Comparison of ENCODE assay signal across 19 cellular contexts in the genomic region with DNA sequence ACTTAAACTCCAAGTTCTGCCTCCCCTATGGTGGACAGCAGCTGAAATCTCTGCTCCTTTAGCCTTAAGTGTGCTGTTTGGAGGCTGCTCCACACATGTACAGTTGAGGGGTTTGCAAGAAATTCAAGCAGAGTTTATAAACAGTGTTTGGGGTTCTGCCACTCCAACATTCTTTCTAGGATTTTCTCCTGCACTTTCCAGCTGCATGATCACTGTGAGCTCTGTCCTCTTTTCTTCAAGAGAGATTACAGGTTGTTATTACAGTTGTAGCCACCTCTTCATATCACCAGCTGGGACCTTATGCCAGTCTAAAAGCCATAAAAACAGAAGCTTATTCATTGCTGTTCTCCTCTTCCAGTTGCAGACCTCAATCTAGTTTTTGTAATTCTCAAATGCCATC. TPM values are rescaled to one million over a fixed set of nuclear protein-coding genes. Genes with fewer than 3 reads are reported as not detected.
A peak's percentile ranks its signal among the peaks of the same experiment; 100 is the strongest.
DNase-seq lines count a peak whose midpoint lies in the region; FAIRE-seq and TF ChIP-seq lines count a peak whose summit lies in the region.
"Had no signal": no experiment of that assay in that cellular context is flagged by ENCODE, and none has a peak within 500 bp of the region (broad histone marks: within the 10 kb centered on the region; RNA-seq: fewer than 3 reads in every experiment).

No MANE protein-coding gene starts in this region.

- no peak for TF ChIP-seq CTCF in cardiac muscle cell (IDR thresholded peaks at IDR 0.05; ENCODE audit: low read depth, low read length)
- no peak for TF ChIP-seq CTCF in mesothelial cell of epicardium (IDR thresholded peaks at IDR 0.05; ENCODE audit: unreplicated experiment)

- peak overlapping the region; percentile 50 for H3K27ac Mint-ChIP-seq in activated T-cell treated with anti-CD3 and anti-CD28 coated beads, Interleukin-2, amount 50 U/mL, for 24 hours
- H3K27ac Mint-ChIP-seq in mesothelial cell of epicardium = peak overlapping the region; percentile 39
- H3K27ac Mint-ChIP-seq: B cell; CD8-positive, alpha-beta T cell had no signal

- H3K4me3 Mint-ChIP-seq in activated T-cell treated with anti-CD3 and anti-CD28 coated beads, Interleukin-2, amount 50 U/mL, for 24 hours = no peak overlapping the region
- H3K4me3 Mint-ChIP-seq in mesothelial cell of epicardium = no peak overlapping the region
- H3K4me3 Mint-ChIP-seq: B cell; CD8-positive, alpha-beta T cell had no signal

- H3K36me3 ChIP-seq in cardiac muscle cell = peaks cover 10% of the 10 kb centered on the region

- H3K36me3 Mint-ChIP-seq in activated T-cell treated with anti-CD3 and anti-CD28 coated beads, Interleukin-2, amount 50 U/mL, for 24 hours (ENCODE audit: low read depth) = peaks cover 88% of the 10 kb centered on the region
- H3K36me3 Mint-ChIP-seq in mesothelial cell of epicardium = peaks cover 8% of the 10 kb centered on the region

- H3K4me1 Mint-ChIP-seq in activated T-cell treated with anti-CD3 and anti-CD28 coated beads, Interleukin-2, amount 50 U/mL, for 24 hours (ENCODE audit: low read depth) = peaks cover 73% of the 10 kb centered on the region
- peaks cover 21% of the 10 kb centered on the region for H3K4me1 Mint-ChIP-seq in mesothelial cell of epicardium

- no peaks in the 10 kb centered on the region for H3K4me1 ChIP-seq in cardiac muscle cell (ENCODE audit: low read depth)

- no peak overlapping the region for H3K4me3 ChIP-seq in cardiac muscle cell
- H3K4me3 ChIP-seq: GM23248 had no signal

- no peaks in the 10 kb centered on the region for H3K9me3 Mint-ChIP-seq in activated T-cell treated with anti-CD3 and anti-CD28 coated beads, Interleukin-2, amount 50 U/mL, for 24 hours
- H3K9me3 Mint-ChIP-seq in mesothelial cell of epicardium = no peaks in the 10 kb centered on the region
- H3K9me3 Mint-ChIP-seq: CD8-positive, alpha-beta T cell had no signal

- FAIRE-seq in HTR-8/SVneo (lab: Jason Lieb, UNC) = peak; percentile 77
- FAIRE-seq: D721Med, GM12891 had no signal

- no peaks in the 10 kb centered on the region for H3K9me3 ChIP-seq in cardiac muscle cell (ENCODE audit: low read depth)

- H3K27me3 Mint-ChIP-seq in activated T-cell treated with anti-CD3 and anti-CD28 coated beads, Interleukin-2, amount 50 U/mL, for 24 hours = no peaks in the 10 kb centered on the region
- no peaks in the 10 kb centered on the region for H3K27me3 Mint-ChIP-seq in mesothelial cell of epicardium (ENCODE audit: low read depth)
- H3K27me3 Mint-ChIP-seq: B cell had no signal

- no peak for DNase-seq in activated T-cell treated with anti-CD3 and anti-CD28 coated beads, Interleukin-2, amount 50 U/mL, for 24 hours
- DNase-seq in activated T-cell treated with anti-CD3 and anti-CD28 coated beads for 4 hours (no peak), cardiac muscle cell (ENCODE audit: low read depth in 1 of 2, low spot score in 1 of 2) (no peak), cardiac septum (ENCODE audit: low spot score) (no peak), HTR-8/SVneo (ENCODE audit: insufficient read length, low spot score) (no peak), mesothelial cell of epicardium (ENCODE audit: low spot score in 2 of 2, unreplicated experiment in 2 of 2) (no peak), HPDE6-E6E7 (ENCODE audit: extremely low spot score) (no peak)
- DNase-seq in stimulated activated CD8-positive, alpha-beta memory T cell treated with anti-CD3 and anti-CD28 coated beads, Interleukin-4, amount 100 ng/mL, for 48 hours = no peak
- DNase-seq: C1 segment of cervical spinal cord; CD8-positive, alpha-beta T cell; COR-L47; DMS153; DMS79 treated with DMSO at 0.1 percent for 48 hours; EL; GM23248; H7 had no signal

- intact Hi-C loops in cardiac septum (cut with DNase I) = no loop called here

- H3K27ac ChIP-seq in cardiac muscle cell = peak overlapping the region; percentile 53
- H3K27ac ChIP-seq: GM23248 had no signal

- H3K27me3 ChIP-seq in cardiac muscle cell = no peaks in the 10 kb centered on the region

RNA-seq across cellular contexts. Expression of a gene that starts 8.4 kb away (rescaled TPM):
- total RNA-seq in cardiac muscle cell (7.5 and 11.3 TPM in 2 replicates), cardiac septum (21.4 TPM), mesothelial cell of epicardium (19.1 to 20.6 TPM (median 19.1 TPM) in 3 replicates)
- polyA plus RNA-seq in cardiac muscle cell = 13.3 and 20.9 TPM in 2 replicates

RNA-seq across cellular contexts. Expression of a gene that starts 9.3 kb away (rescaled TPM):
- 22.5 and 31.4 TPM in 2 replicates for total RNA-seq in cardiac muscle cell
- 23.4 and 28.5 TPM in 2 replicates for polyA plus RNA-seq in cardiac muscle cell
- 25.4 TPM for total RNA-seq in cardiac septum
- 66.3 to 67.4 TPM (median 66.4 TPM) in 3 replicates for total RNA-seq in mesothelial cell of epicardium

RNA-seq across cellular contexts. Expression of a gene that starts 30.0 kb away (rescaled TPM):
- total RNA-seq in cardiac muscle cell = 0.63 and 1.3 TPM in 2 replicates
- polyA plus RNA-seq in cardiac muscle cell = 0.18 and 0.94 TPM in 2 replicates
- total RNA-seq in cardiac septum = 0.51 TPM
- total RNA-seq in mesothelial cell of epicardium = 2.0 to 2.1 TPM (median 2.1 TPM) in 3 replicates

RNA-seq across cellular contexts. Expression of a gene that starts 45.3 kb away (rescaled TPM):
- 1.1 and 2.4 TPM in 2 replicates for total RNA-seq in cardiac muscle cell
- polyA plus RNA-seq in cardiac muscle cell = 0.93 and 2.3 TPM in 2 replicates
- 74.9 TPM for total RNA-seq in cardiac septum
- 10.1 to 10.6 TPM (median 10.5 TPM) in 3 replicates for total RNA-seq in mesothelial cell of epicardium

RNA-seq across cellular contexts. Expression of a gene that starts 54.5 kb away (rescaled TPM):
- total RNA-seq in cardiac muscle cell (0.53 TPM in 1 of 2 replicates, not detected in the other), cardiac septum (0.94 TPM), mesothelial cell of epicardium (0.66 to 1.3 TPM (median 0.81 TPM) in 3 replicates)
- 0.19 and 0.40 TPM in 2 replicates for polyA plus RNA-seq in cardiac muscle cell
- total RNA-seq: B cell had no signal
